Comparison of ENCODE assay signal across 11 cellular contexts in genomic region chr7:142807855-142808460, GRCh38. TPM values are rescaled to one million over a fixed set of nuclear protein-coding genes. Genes with fewer than 3 reads are reported as not detected.
DNase-seq lines count a peak whose midpoint lies in the region; ATAC-seq, FAIRE-seq and TF ChIP-seq lines count a peak whose summit lies in the region.
"Had no signal": no experiment of that assay in that cellular context is flagged by ENCODE, and none has a peak within 500 bp of the region (broad histone marks: within the 10 kb centered on the region; RNA-seq: fewer than 3 reads in every experiment).

No MANE protein-coding gene starts in this region.

- peaks cover 5% of the 10 kb centered on the region for H3K9me3 Mint-ChIP-seq in activated naive CD4-positive, alpha-beta T cell treated with anti-CD3 and anti-CD28 coated beads, Interleukin-2, amount 50 U/mL, for 24 hours

- intact Hi-C loops in head of caudate nucleus (cut with DNase I), result no loop called here

- H3K27ac Mint-ChIP-seq in activated naive CD4-positive, alpha-beta T cell treated with anti-CD3 and anti-CD28 coated beads, Interleukin-2, amount 50 U/mL, for 24 hours, result peak overlapping the region; percentile 99

- H3K4me2 ChIP-seq in KMS-11, result peak overlapping the region; percentile 77

- H3K4me3 ChIP-seq in KMS-11 (IDR thresholded peaks at IDR 0.05; ENCODE audit: insufficient read depth, low read depth, low read length), result no peak overlapping the region
- no peak overlapping the region for H3K4me3 ChIP-seq in skeletal muscle tissue (ENCODE audit: low read length in 3 of 3)
- H3K4me3 ChIP-seq: coronary artery, SK-N-MC had no signal

- H3K9me3 ChIP-seq in skeletal muscle tissue (ENCODE audit: control insufficient read depth in 3 of 3, low read length in 3 of 3), result no peaks in the 10 kb centered on the region

- TF ChIP-seq POLR2A in GM12892 (IDR thresholded peaks at IDR 0.05; ENCODE audit: low read depth, low read length), result no peak

- H4K20me1 ChIP-seq in KMS-11 (ENCODE audit: insufficient read depth), result no peaks in the 10 kb centered on the region

- H3K4me1 ChIP-seq in KMS-11 (ENCODE audit: low read depth, poor library complexity, severe bottlenecking) (peaks cover 72% of the 10 kb centered on the region), skeletal muscle tissue (ENCODE audit: control insufficient read depth in 3 of 3, insufficient read depth in 3 of 3, low read length in 3 of 3) (no peaks in the 10 kb centered on the region)

- peak overlapping the region; percentile 81 for H3K4me3 Mint-ChIP-seq in activated naive CD4-positive, alpha-beta T cell treated with anti-CD3 and anti-CD28 coated beads, Interleukin-2, amount 50 U/mL, for 24 hours

- no peak for TF ChIP-seq CTCF in KMS-11 (conservative IDR thresholded peaks at IDR 0.05; ENCODE audit: low read depth, low read length)

- peaks cover 21% of the 10 kb centered on the region for H3K36me3 Mint-ChIP-seq in activated naive CD4-positive, alpha-beta T cell treated with anti-CD3 and anti-CD28 coated beads, Interleukin-2, amount 50 U/mL, for 24 hours

- H2AFZ ChIP-seq in KMS-11 (ENCODE audit: low read depth), result peak overlapping the region; percentile 45

- no peaks in the 10 kb centered on the region for H3K27me3 ChIP-seq in KMS-11 (ENCODE audit: insufficient read depth, low read depth)
- H3K27me3 ChIP-seq in skeletal muscle tissue (ENCODE audit: control insufficient read depth in 3 of 3, insufficient read depth in 3 of 3, low read length in 3 of 3), result peaks cover 0 to 11% (median 3%) of the 10 kb centered on the region in 3 donors

- ATAC-seq in GM18867 (IDR thresholded peaks at IDR 0.05; ENCODE audit: unreplicated experiment) (peak; percentile 19), HG03469 (IDR thresholded peaks at IDR 0.05; ENCODE audit: unreplicated experiment) (no peak)

- peak overlapping the region; percentile 95 for H3K27ac ChIP-seq in KMS-11
- peak overlapping the region; percentile 25 for H3K27ac ChIP-seq in skeletal muscle tissue (ENCODE audit: low read depth, low read length)
- H3K27ac ChIP-seq: coronary artery, SK-N-MC had no signal

- peaks cover 96% of the 10 kb centered on the region for H3K4me1 Mint-ChIP-seq in activated naive CD4-positive, alpha-beta T cell treated with anti-CD3 and anti-CD28 coated beads, Interleukin-2, amount 50 U/mL, for 24 hours

- H3K36me3 ChIP-seq in KMS-11 (ENCODE audit: insufficient read depth) (no peaks in the 10 kb centered on the region), skeletal muscle tissue (ENCODE audit: control insufficient read depth in 3 of 3, insufficient read depth in 3 of 3, low read length in 3 of 3) (no peaks in the 10 kb centered on the region)

- peak overlapping the region; percentile 46 for H3K9ac ChIP-seq in KMS-11
- no peak overlapping the region for H3K9ac ChIP-seq in skeletal muscle tissue (ENCODE audit: low read depth in 1 of 3, low read length in 3 of 3)

- FAIRE-seq in HTR-8/SVneo (lab: Jason Lieb, UNC) (no peak), GM12892 (lab: Jason Lieb, UNC) (no peak)

- no peaks in the 10 kb centered on the region for H3K79me2 ChIP-seq in KMS-11 (ENCODE audit: insufficient read depth, low read depth)

- H3K27me3 Mint-ChIP-seq in activated naive CD4-positive, alpha-beta T cell treated with anti-CD3 and anti-CD28 coated beads, Interleukin-2, amount 50 U/mL, for 24 hours, result no peaks in the 10 kb centered on the region

- DNase-seq in head of caudate nucleus, result no peak
- no peak for DNase-seq in HTR-8/SVneo (ENCODE audit: insufficient read length, low spot score)
- no peak for DNase-seq in GM12892 (ENCODE audit: insufficient read length)

RNA-seq across cellular contexts. Expression of gene PRSS2, which starts 37.2 kb away (rescaled TPM):
- not detected for total RNA-seq in skeletal muscle tissue
- 0.91 TPM for polyA plus RNA-seq in GM12892 (2012; ENCODE audit: missing spikeins)
- total RNA-seq: lung microvascular endothelial cell had no signal

RNA-seq across cellular contexts. Expression of gene EPHB6, which starts 46.9 kb away (rescaled TPM):
- total RNA-seq in skeletal muscle tissue, result 1.0 TPM
- polyA plus RNA-seq in GM12892 (2012; ENCODE audit: missing spikeins), result 0.30 TPM

RNA-seq across cellular contexts. Expression of gene PRSS1, which starts 58.7 kb away (rescaled TPM):
- total RNA-seq in skeletal muscle tissue, result not detected
- not detected for polyA plus RNA-seq in GM12892 (2012; ENCODE audit: missing spikeins)
- total RNA-seq: lung microvascular endothelial cell had no signal
